In genomic region chr2:223580951-223581350, GRCh38 we compare ENCODE assay signal across 10 cellular contexts. TPM values are rescaled to one million over a fixed set of nuclear protein-coding genes. Genes with fewer than 3 reads are reported as not detected.
DNase-seq lines count a peak whose midpoint lies in the region; ATAC-seq, FAIRE-seq and TF ChIP-seq lines count a peak whose summit lies in the region.
"Had no signal": no experiment of that assay in that cellular context is flagged by ENCODE, and none has a peak within 500 bp of the region (broad histone marks: within the 10 kb centered on the region; RNA-seq: fewer than 3 reads in every experiment).

No MANE protein-coding gene starts in this region.

- ATAC-seq in foreskin keratinocyte (peak; percentile 25), psoas muscle (peak; percentile 66 to 85 (median 76)), GM21619 (IDR thresholded peaks at IDR 0.05; ENCODE audit: unreplicated experiment) (no peak), HG02870 (IDR thresholded peaks at IDR 0.05; ENCODE audit: unreplicated experiment) (no peak)

- TF ChIP-seq POLR2A in H54 (IDR thresholded peaks at IDR 0.05; ENCODE audit: low read depth, low read length) (no peak), sigmoid colon (IDR thresholded peaks at IDR 0.05) (no peak)

- TF ChIP-seq CTCF in RWPE1 (conservative IDR thresholded peaks at IDR 0.05; ENCODE audit: low read depth) (no peak), foreskin keratinocyte (conservative IDR thresholded peaks at IDR 0.05) (no peak), psoas muscle (IDR thresholded peaks at IDR 0.05) (no peak), sigmoid colon (IDR thresholded peaks at IDR 0.05) (no peak)

- H3K36me3 ChIP-seq in psoas muscle (ENCODE audit: insufficient read depth in 1 of 2, low read depth in 1 of 2) = no peaks in the 10 kb centered on the region
- no peaks in the 10 kb centered on the region for H3K36me3 ChIP-seq in sigmoid colon
- H3K36me3 ChIP-seq: adrenal gland had no signal

- CTCF ChIA-PET in RWPE1 (lab: Yijun Ruan, JAX) = no interaction called here

- H3K9me3 ChIP-seq in psoas muscle (no peaks in the 10 kb centered on the region), sigmoid colon (no peaks in the 10 kb centered on the region)
- H3K9me3 ChIP-seq: adrenal gland had no signal

- no peaks in the 10 kb centered on the region for H3K27me3 ChIP-seq in foreskin keratinocyte
- H3K27me3 ChIP-seq in psoas muscle (ENCODE audit: insufficient read depth in 3 of 3, low read length in 2 of 3) = peaks cover 0 to 4% (median 0%) of the 10 kb centered on the region in 3 donors
- no peaks in the 10 kb centered on the region for H3K27me3 ChIP-seq in sigmoid colon
- H3K27me3 ChIP-seq: adrenal gland had no signal

- peak; percentile 84 for FAIRE-seq in H54 (lab: Jason Lieb, UNC)

- POLR2A ChIA-PET in RWPE1 (lab: Yijun Ruan, JAX; ENCODE audit: low non-redundant PET) = no interaction called here

- H3K4me3 ChIP-seq in psoas muscle = peak overlapping the region; percentile 26
- peak overlapping the region in 2 of 4 donors; percentile 3 to 5 for H3K4me3 ChIP-seq in sigmoid colon
- H3K4me3 ChIP-seq: adrenal gland had no signal

- 38 to 54% (median 39%) methylated on average over 6 of the region's 6 CpGs for WGBS in psoas muscle, 3 donors
- WGBS in sigmoid colon, 2 donors = 55 to 66% methylated on average over 6 of the region's 6 CpGs

- no peak overlapping the region for H3K27ac ChIP-seq in RWPE1
- no peak overlapping the region for H3K27ac ChIP-seq in foreskin keratinocyte
- H3K27ac ChIP-seq in psoas muscle = no peak overlapping the region
- H3K27ac ChIP-seq in sigmoid colon = no peak overlapping the region
- H3K27ac ChIP-seq: adrenal gland had no signal

- DNase-seq in H54 (ENCODE audit: insufficient read length, low spot score) = peak; percentile 21
- DNase-seq in RWPE1 (ENCODE audit: low spot score) = peak; percentile 7
- no peak for DNase-seq in foreskin keratinocyte
- no peak for DNase-seq in psoas muscle
- DNase-seq in sigmoid colon = no peak
- DNase-seq: NCI-H1092; stimulated activated CD4-positive, alpha-beta T cell treated with anti-CD3 and anti-CD28 coated beads, Interleukin-2, amount 100 ng/mL, for 24 hours had no signal

- H3K4me1 ChIP-seq in foreskin keratinocyte (peaks cover under 1% of the 10 kb centered on the region), psoas muscle (peaks cover 6% of the 10 kb centered on the region), sigmoid colon (peaks cover 0 to 12% (median 0%) of the 10 kb centered on the region in 4 donors)
- H3K4me1 ChIP-seq: adrenal gland had no signal

- no peak for TF ChIP-seq EP300 in sigmoid colon (IDR thresholded peaks at IDR 0.05)

- intact Hi-C loops in psoas muscle (cut with DNase I) = no loop called here
- intact Hi-C loops in sigmoid colon (cut with DNase I) = no loop called here

RNA-seq across cellular contexts. Expression of gene SCG2, which starts 21.2 kb away (rescaled TPM):
- total RNA-seq in foreskin keratinocyte (0.14 TPM in 1 of 2 replicates, not detected in the other), psoas muscle (under 1 TPM in 1 of 4 donors, not detected in 3; 0.08 TPM), sigmoid colon (10 to 100 TPM in 3 of 4 donors, 1 to 10 TPM in 1; 8.4 to 16.8 (median 12.3) TPM)
- polyA plus RNA-seq in foreskin keratinocyte (0.02 and 0.06 TPM in 2 replicates), psoas muscle (under 1 TPM in 2 of 3 donors, not detected in 1; 0.05 to 0.12 TPM), sigmoid colon (1 to 10 TPM in 2 of 3 donors, not detected in 1; 1.8 to 6.7 TPM)

Comparison
In these comparisons a context has a peak if more than half of its experiments do, and no peak if none do; other contexts are left out.
1. DNase-seq: peak in H54 (single experiment) and RWPE1 (single experiment); none in foreskin keratinocyte (0 of 2), psoas muscle (0 of 2) and sigmoid colon (single experiment).
2. ATAC-seq: peak in foreskin keratinocyte (single experiment) and psoas muscle (4 of 4); none in GM21619 (single experiment) and HG02870 (single experiment).